In the genomic region with DNA sequence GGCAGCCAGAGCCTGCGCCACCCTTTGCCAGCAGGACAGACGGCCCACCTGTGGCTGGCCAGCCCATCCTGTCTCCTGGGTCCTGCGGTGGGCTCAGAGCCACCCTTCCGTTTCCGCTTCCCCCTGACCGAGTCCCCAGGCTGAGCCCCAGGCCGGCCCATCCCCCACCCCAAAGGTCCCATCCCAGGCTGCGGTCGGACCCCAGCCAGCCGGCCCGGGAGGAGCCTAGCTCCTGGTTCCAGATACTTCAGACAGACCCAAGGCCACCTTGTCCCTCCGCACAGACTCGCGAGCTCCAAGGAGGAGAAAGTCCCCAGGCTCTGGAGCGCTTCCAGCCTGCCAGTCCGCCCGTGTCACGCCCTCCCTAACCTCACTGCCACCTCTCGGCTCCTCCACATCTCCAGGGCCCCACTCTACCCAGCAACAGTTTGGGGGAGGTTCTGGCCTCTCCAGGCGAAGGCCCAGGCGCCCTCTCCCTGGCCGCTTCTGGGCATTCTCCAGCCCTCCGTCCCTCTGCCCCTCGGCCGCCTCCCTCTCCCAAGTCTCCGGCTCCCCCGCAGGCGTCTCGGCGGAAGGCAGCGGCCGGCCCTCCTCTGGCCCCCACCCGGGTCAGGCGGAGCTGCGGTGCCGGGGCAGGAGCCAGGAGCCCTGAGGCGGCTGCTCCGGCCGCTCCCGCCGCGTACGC, we compare ENCODE assay signal across 10 cellular contexts. TPM values are rescaled to one million over a fixed set of nuclear protein-coding genes. Genes with fewer than 3 reads are reported as not detected.
DNase-seq lines count a peak whose midpoint lies in the region; ATAC-seq lines count a peak whose summit lies in the region.
"Had no signal": no experiment of that assay in that cellular context is flagged by ENCODE, and none has a peak within 500 bp of the region (broad histone marks: within the 10 kb centered on the region; RNA-seq: fewer than 3 reads in every experiment).

No MANE protein-coding gene starts in this region.

- DNase-seq in NCI-H146 (lab: John Stamatoyannopoulos, UW) (peak; percentile 29), NCI-H146 treated with DMSO at 0.1 percent for 48 hours (lab: John Stamatoyannopoulos, UW; ENCODE audit: unreplicated experiment) (no peak), immature natural killer cell (no peak), dedifferentiated amniotic fluid mesenchymal stem cell (ENCODE audit: extremely low spot score) (no peak)
- DNase-seq in activated T-cell treated with anti-CD3 and anti-CD28 coated beads, Interleukin-2, amount 50 U/mL, for 72 hours = peak in 1 of 2 donors; percentile 8
- DNase-seq in stimulated activated naive CD8-positive, alpha-beta T cell treated with anti-CD3 and anti-CD28 coated beads, Interleukin-15, Interleukin-2, amounts not matched to agents 100 U/mL and 50 U/mL, for 24 hours = no peak
- DNase-seq: MM.1S had no signal

- H3K4me3 Mint-ChIP-seq in activated T-cell treated with anti-CD3 and anti-CD28 coated beads, Interleukin-2, amount 50 U/mL, for 72 hours = peak overlapping the region; percentile 25 to 75
- peak overlapping the region; percentile 40 to 67 (median 47) for H3K4me3 Mint-ChIP-seq in immature natural killer cell

- H3K27me3 Mint-ChIP-seq in activated T-cell treated with anti-CD3 and anti-CD28 coated beads, Interleukin-2, amount 50 U/mL, for 72 hours (ENCODE audit: low read depth) = peaks cover 54% of the 10 kb centered on the region
- H3K27me3 Mint-ChIP-seq in immature natural killer cell (ENCODE audit: low read depth in 3 of 3) = peaks cover 4 to 23% (median 9%) of the 10 kb centered on the region in 3 donors

- no peak overlapping the region for H3K27ac Mint-ChIP-seq in activated T-cell treated with anti-CD3 and anti-CD28 coated beads, Interleukin-2, amount 50 U/mL, for 72 hours
- H3K27ac Mint-ChIP-seq in immature natural killer cell = no peak overlapping the region

- no peaks in the 10 kb centered on the region for H3K36me3 Mint-ChIP-seq in activated T-cell treated with anti-CD3 and anti-CD28 coated beads, Interleukin-2, amount 50 U/mL, for 72 hours (ENCODE audit: insufficient read depth in 2 of 2)
- H3K36me3 Mint-ChIP-seq in immature natural killer cell = no peaks in the 10 kb centered on the region

- ATAC-seq in activated T-cell treated with anti-CD3 and anti-CD28 coated beads, Interleukin-2, amount 50 U/mL, for 72 hours (replicated peaks in 1 of 2) = peak; percentile 21 to 40
- ATAC-seq in stimulated activated naive CD8-positive, alpha-beta T cell treated with anti-CD3 and anti-CD28 coated beads, Interleukin-15, Interleukin-2, amounts not matched to agents 100 U/mL and 50 U/mL, for 24 hours = peak; percentile 29
- no peak for ATAC-seq in HG03354 (IDR thresholded peaks at IDR 0.05; ENCODE audit: poor library complexity, severe bottlenecking, unreplicated experiment)
- ATAC-seq in HG03280 (IDR thresholded peaks at IDR 0.05; ENCODE audit: unreplicated experiment) = no peak

- H3K9me3 Mint-ChIP-seq in activated T-cell treated with anti-CD3 and anti-CD28 coated beads, Interleukin-2, amount 50 U/mL, for 72 hours = no peaks in the 10 kb centered on the region
- H3K9me3 Mint-ChIP-seq in immature natural killer cell = no peaks in the 10 kb centered on the region

- H3K4me1 Mint-ChIP-seq in activated T-cell treated with anti-CD3 and anti-CD28 coated beads, Interleukin-2, amount 50 U/mL, for 72 hours (ENCODE audit: low read depth) = peaks cover 12% of the 10 kb centered on the region
- peaks cover 0 to 2% of the 10 kb centered on the region in 2 donors for H3K4me1 Mint-ChIP-seq in immature natural killer cell

RNA-seq across cellular contexts. Expression of a gene that starts 0.8 kb away (rescaled TPM):
- not detected for total RNA-seq in activated T-cell treated with anti-CD3 and anti-CD28 coated beads, Interleukin-2, amount 50 U/mL, for 72 hours
- not detected for polyA plus RNA-seq in immature natural killer cell
- polyA plus RNA-seq: BJ had no signal

Comparison
In these comparisons a context has a peak if more than half of its experiments do, and no peak if none do; other contexts are left out.
1. ATAC-seq: peak in activated T-cell treated with anti-CD3 and anti-CD28 coated beads, Interleukin-2, amount 50 U/mL, for 72 hours (2 of 2) and stimulated activated naive CD8-positive, alpha-beta T cell treated with anti-CD3 and anti-CD28 coated beads, Interleukin-15, Interleukin-2, amounts not matched to agents 100 U/mL and 50 U/mL, for 24 hours (single experiment); none in HG03354 (single experiment) and HG03280 (single experiment).